ENCODE assay signal across 15 cellular contexts in the genomic region with DNA sequence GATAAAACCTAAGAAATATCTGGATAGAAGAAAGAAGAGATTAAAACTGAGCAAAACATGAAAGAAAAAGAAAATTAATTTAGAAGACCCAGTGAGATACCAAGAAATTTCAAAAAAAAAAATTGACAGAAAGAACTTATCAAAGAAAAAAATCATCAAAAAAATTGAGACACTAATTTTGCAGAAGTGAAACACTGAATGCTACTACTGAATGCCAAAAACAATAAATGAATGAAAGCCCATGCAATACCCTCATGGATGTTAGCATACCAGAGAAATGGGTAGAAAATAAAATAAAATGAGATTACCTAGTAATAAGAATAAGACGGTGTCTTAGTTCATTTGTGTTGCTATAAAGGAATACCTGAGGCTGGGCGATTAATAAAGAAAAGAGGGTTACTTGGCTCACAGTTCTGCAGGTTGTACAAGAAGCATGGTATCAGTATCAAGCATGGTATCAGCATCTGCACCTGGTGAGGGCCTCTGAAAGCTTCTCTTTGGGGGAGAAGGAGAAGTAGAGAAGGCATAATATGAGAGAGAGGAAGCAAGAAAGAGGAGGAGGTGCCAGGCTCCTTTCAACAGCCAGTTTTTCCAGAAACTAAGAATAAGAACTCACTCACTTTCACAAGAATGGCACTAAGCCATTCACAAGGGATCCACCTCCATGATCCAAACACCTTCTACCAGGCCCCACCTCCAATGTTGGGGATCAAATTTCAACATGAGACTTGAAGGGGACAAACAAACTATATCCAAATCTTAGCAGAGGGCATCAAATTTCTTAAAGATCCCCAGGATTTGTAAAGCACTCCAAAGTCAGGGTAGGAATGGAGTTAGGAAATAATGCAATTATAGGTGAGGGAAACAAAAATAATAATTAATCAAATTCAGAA.
DNase-seq lines count a peak whose midpoint lies in the region; ATAC-seq and TF ChIP-seq lines count a peak whose summit lies in the region.
"Had no signal": no experiment of that assay in that cellular context is flagged by ENCODE, and none has a peak within 500 bp of the region (broad histone marks: within the 10 kb centered on the region; RNA-seq: fewer than 3 reads in every experiment).

No MANE protein-coding gene starts in this region.

- ATAC-seq in GM19467 (IDR thresholded peaks at IDR 0.05; ENCODE audit: unreplicated experiment) (peak; percentile 73), HG03159 (IDR thresholded peaks at IDR 0.05; ENCODE audit: unreplicated experiment) (peak; percentile 73), HG02610 (IDR thresholded peaks at IDR 0.05; ENCODE audit: unreplicated experiment) (no peak), right lobe of liver (no peak)
- ATAC-seq: right cardiac atrium had no signal

- no peak overlapping the region for H3K4me3 ChIP-seq in GM12865 (ENCODE audit: low read depth, low read length)
- H3K4me3 ChIP-seq in right lobe of liver: no peak overlapping the region
- H3K4me3 ChIP-seq: stomach had no signal

- no peak overlapping the region for H3K27ac ChIP-seq in right lobe of liver
- H3K27ac ChIP-seq: stomach had no signal

- TF ChIP-seq POLR2A in right lobe of liver (IDR thresholded peaks at IDR 0.05): no peak

- intact Hi-C loops in right lobe of liver (cut with DNase I): no loop called here

- H3K4me1 ChIP-seq in right lobe of liver: no peaks in the 10 kb centered on the region
- H3K4me1 ChIP-seq: stomach had no signal

- no peaks in the 10 kb centered on the region for H3K36me3 ChIP-seq in right lobe of liver
- H3K36me3 ChIP-seq: stomach had no signal

- no peaks in the 10 kb centered on the region for H3K9me3 ChIP-seq in right lobe of liver
- H3K9me3 ChIP-seq: stomach had no signal

- TF ChIP-seq CTCF in GM12865 (IDR thresholded peaks at IDR 0.05; ENCODE audit: insufficient read depth, low read depth, low read length, missing control alignments) (no peak), right lobe of liver (IDR thresholded peaks at IDR 0.05) (no peak)

- DNase-seq in GM12865 (ENCODE audit: low read depth) (peak; percentile 26), RPMI8226 (peak; percentile 13), cerebellum (ENCODE audit: low spot score) (no peak), COLO829 (ENCODE audit: low spot score) (no peak), right lobe of liver (no peak)
- DNase-seq: activated CD4-positive, alpha-beta T cell treated with anti-CD3 and anti-CD28 coated beads, Interleukin-2, amount 10 ng/mL, durations not matched to agents 24 days and 14 days; effector CD4-positive, alpha-beta T cell; foreskin fibroblast; NCI-H1930; NK-92 treated with Interleukin-12 subunit alpha and Interleukin-12 subunit beta, amount 100 ng/mL, for 24 hours; right cardiac atrium; stomach had no signal

- no peaks in the 10 kb centered on the region for H3K27me3 ChIP-seq in right lobe of liver
- H3K27me3 ChIP-seq: stomach had no signal

- 88% methylated on average over 2 of the region's 2 CpGs for WGBS in right lobe of liver (ENCODE audit: insufficient coverage, low coverage, low lambda C conversion rate, missing lambda C conversion rate)

Comparison
In these comparisons a context has a peak if more than half of its experiments do, and no peak if none do; other contexts are left out.
1. DNase-seq: peak in GM12865 (single experiment) and RPMI8226 (single experiment); none in cerebellum (single experiment), COLO829 (single experiment) and right lobe of liver (0 of 3).
2. ATAC-seq: peak in GM19467 (single experiment) and HG03159 (single experiment); none in HG02610 (single experiment) and right lobe of liver (0 of 4).